ENCODE assay signal across 16 cellular contexts in the genomic region with DNA sequence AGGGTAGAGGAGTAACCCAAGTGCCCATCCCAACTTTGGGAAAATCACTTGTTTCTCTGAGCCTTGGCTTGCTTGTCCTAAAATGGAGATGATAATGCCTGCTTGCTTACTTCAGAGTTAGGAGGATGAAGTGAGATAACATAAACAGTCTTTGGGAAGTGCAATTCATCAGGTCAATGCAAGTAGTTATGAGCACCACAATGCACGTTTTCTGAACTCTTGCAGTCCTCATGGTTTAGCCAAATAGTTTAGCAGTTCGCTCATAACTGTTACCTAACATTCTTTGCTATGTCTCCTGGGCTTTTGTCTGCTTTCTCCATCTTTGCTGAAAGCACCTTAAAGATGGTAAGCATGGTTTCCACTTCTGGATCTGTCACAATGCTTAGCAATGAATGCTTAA.
"Had no signal": no experiment of that assay in that cellular context is flagged by ENCODE, and none has a peak within 500 bp of the region (broad histone marks: within the 10 kb centered on the region; RNA-seq: fewer than 3 reads in every experiment).

No MANE protein-coding gene starts in this region.

- H3K27me3 ChIP-seq: heart right ventricle, thyroid gland had no signal

- H3K27ac ChIP-seq: coronary artery, heart right ventricle, thyroid gland had no signal

- ATAC-seq: activated CD8-positive, alpha-beta T cell treated with anti-CD3 and anti-CD28 coated beads for 36 hours; heart right ventricle; right cardiac atrium; stimulated activated effector memory CD8-positive, alpha-beta T cell treated with anti-CD3 and anti-CD28 coated beads, Interleukin-12 subunit alpha, Interleukin-12 subunit beta, amount 100 ng/mL, for 72 hours; T-cell had no signal

- H3K36me3 ChIP-seq: heart right ventricle, thyroid gland had no signal

- H3K9me3 ChIP-seq: heart right ventricle, thyroid gland had no signal

- DNase-seq: activated CD8-positive, alpha-beta memory T cell treated with anti-CD3 and anti-CD28 coated beads, Interleukin-2, amount 50 U/mL, for 48 hours; activated CD8-positive, alpha-beta T cell treated with anti-CD3 and anti-CD28 coated beads for 36 hours; activated naive CD8-positive, alpha-beta T cell treated with anti-CD3 and anti-CD28 coated beads, Interleukin-2, amount 10 ng/mL, durations not matched to agents 7 days and 5 days; aorta; effector CD8-positive, alpha-beta T cell; foreskin melanocyte; heart right ventricle; kidney; naive B cell; right cardiac atrium; T-cell; T1000 had no signal

- H3K4me2 ChIP-seq: smooth muscle cell had no signal

- H3K4me3 ChIP-seq: coronary artery, heart right ventricle, smooth muscle cell, thyroid gland had no signal
